Comparison of ENCODE assay signal across 1 cellular context in the genomic region with DNA sequence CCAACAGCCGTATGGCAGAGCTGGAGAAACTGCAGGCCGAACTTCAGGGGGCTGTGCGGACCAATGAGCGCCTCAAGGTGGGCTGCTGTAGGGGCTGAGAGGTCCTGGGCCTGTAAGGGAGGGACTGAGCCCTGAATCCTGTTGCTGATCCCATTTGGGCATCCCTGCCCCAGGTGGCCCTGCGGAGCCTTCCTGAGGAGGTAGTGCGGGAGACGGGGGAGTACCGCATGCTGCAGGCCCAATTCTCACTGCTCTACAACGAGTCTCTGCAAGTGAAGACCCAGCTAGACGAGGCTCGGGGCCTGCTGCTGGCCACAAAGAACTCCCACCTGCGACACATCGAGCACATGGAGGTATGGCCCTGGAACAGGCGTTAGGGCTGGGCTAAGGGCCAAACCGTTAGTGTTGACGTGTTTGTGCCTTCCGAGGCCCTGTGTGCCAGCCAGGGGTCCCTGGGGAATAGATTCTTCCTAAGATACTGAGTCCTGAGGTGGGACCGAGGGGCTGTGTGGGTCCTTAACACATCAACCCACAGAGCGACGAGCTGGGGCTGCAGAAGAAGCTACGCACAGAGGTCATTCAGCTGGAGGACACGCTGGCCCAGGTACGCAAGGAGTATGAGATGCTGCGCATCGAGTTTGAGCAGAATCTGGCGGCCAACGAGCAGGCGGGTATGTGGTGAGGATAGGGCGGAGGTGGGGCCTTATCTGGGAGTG.
TF ChIP-seq lines count a peak whose summit lies in the region.

No MANE protein-coding gene starts in this region.

TF ChIP-seq in IMR-90, 13 proteins besides CTCF, POLR2A, EP300 and RAD21:
- TF ChIP-seq BHLHE40 (IDR thresholded peaks at IDR 0.05; ENCODE audit: low read depth, low read length), result no peak
- no peak for TF ChIP-seq RCOR1 (IDR thresholded peaks at IDR 0.05; ENCODE audit: insufficient replicate concordance, low read length)
- TF ChIP-seq MAFK (IDR thresholded peaks at IDR 0.05; ENCODE audit: low read depth, low read length), result no peak
- TF ChIP-seq, protein P1, sequence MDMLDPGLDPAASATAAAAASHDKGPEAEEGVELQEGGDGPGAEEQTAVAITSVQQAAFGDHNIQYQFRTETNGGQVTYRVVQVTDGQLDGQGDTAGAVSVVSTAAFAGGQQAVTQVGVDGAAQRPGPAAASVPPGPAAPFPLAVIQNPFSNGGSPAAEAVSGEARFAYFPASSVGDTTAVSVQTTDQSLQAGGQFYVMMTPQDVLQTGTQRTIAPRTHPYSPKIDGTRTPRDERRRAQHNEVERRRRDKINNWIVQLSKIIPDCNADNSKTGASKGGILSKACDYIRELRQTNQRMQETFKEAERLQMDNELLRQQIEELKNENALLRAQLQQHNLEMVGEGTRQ (IDR thresholded peaks at IDR 0.05; ENCODE audit: low read depth, low read length), result no peak
- TF ChIP-seq, protein P2, sequence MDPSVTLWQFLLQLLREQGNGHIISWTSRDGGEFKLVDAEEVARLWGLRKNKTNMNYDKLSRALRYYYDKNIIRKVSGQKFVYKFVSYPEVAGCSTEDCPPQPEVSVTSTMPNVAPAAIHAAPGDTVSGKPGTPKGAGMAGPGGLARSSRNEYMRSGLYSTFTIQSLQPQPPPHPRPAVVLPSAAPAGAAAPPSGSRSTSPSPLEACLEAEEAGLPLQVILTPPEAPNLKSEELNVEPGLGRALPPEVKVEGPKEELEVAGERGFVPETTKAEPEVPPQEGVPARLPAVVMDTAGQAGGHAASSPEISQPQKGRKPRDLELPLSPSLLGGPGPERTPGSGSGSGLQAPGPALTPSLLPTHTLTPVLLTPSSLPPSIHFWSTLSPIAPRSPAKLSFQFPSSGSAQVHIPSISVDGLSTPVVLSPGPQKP (IDR thresholded peaks at IDR 0.05; ENCODE audit: borderline replicate concordance, low read depth, low read length), result no peak
- no peak for TF ChIP-seq MXI1 (IDR thresholded peaks at IDR 0.05; ENCODE audit: borderline replicate concordance, low read depth, low read length)
- TF ChIP-seq NFE2L2 (IDR thresholded peaks at IDR 0.05; ENCODE audit: low read depth, low read length), result no peak
- TF ChIP-seq MAZ (IDR thresholded peaks at IDR 0.05; ENCODE audit: borderline replicate concordance, low read depth, low read length), result no peak
- no peak for TF ChIP-seq FOS (IDR thresholded peaks at IDR 0.05; ENCODE audit: low read depth, low read length)
- no peak for TF ChIP-seq CEBPB (IDR thresholded peaks at IDR 0.05; ENCODE audit: low read depth, low read length)
